ENCODE assay signal across 19 cellular contexts in the genomic region with DNA sequence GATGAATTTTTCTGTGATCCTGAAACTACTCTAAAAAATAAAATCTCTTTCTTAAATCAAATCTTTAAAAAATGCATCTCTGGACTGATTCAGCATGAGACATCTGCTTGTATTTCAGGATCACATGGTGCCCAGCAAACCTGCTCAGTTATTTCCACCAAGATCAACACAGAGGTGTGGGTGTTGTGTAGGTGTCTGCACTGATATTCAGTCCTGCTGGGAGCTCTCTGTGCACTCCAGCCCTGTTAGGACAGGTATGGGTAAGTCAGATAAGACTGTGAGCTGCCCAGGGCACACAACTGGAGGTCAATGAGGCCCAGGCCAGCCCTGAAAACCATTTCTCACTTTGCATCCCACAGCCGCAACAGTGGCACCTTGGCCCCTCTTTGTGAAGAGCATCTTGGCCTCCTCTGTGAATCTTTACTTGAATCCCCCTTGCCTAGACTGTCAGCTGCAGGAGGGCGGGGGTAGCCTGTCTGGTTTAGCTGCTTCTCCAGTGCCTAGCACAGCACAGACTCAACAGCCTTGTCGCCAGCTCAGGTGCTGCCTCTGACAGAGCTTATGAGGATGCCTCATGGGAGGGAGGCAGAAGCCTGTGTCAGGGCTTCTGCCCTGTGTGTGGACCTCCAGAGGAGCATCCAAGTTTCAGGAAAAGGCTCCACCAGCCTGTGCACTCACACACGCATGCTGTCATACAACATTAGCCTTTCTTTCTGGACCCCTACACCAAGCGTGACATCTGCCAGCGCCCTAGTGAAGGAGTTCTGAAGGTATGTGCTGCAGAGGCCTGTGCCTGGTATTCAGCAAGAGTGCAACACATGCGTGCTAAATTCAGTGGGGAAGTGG.
DNase-seq lines count a peak whose midpoint lies in the region; ATAC-seq and TF ChIP-seq lines count a peak whose summit lies in the region.
"Had no signal": no experiment of that assay in that cellular context is flagged by ENCODE, and none has a peak within 500 bp of the region (broad histone marks: within the 10 kb centered on the region; RNA-seq: fewer than 3 reads in every experiment).

No MANE protein-coding gene starts in this region.

- no peak for TF ChIP-seq CTCF in right atrium auricular region (IDR thresholded peaks at IDR 0.05)
- TF ChIP-seq CTCF in coronary artery (IDR thresholded peaks at IDR 0.05): no peak

- H3K4me3 ChIP-seq in right atrium auricular region (no peak overlapping the region), coronary artery (no peak overlapping the region), aorta (ENCODE audit: low read length in 2 of 2) (no peak overlapping the region)
- H3K4me3 ChIP-seq in CD8-positive, alpha-beta memory T cell (ENCODE audit: low read length): no peak overlapping the region
- H3K4me3 ChIP-seq: A549 had no signal

- H3K9me3 ChIP-seq in right atrium auricular region (peaks cover 0 to 12% of the 10 kb centered on the region in 2 donors), aorta (ENCODE audit: control insufficient read depth, low read length) (peaks cover 2% of the 10 kb centered on the region)
- H3K9me3 ChIP-seq in CD8-positive, alpha-beta memory T cell (ENCODE audit: low read length): no peaks in the 10 kb centered on the region

- ATAC-seq in left ventricle myocardium superior: no peak
- no peak for ATAC-seq in sciatic nerve
- peak; percentile 29 for ATAC-seq in aorta (ENCODE audit: low FRiP score)
- ATAC-seq in GM21423 (IDR thresholded peaks at IDR 0.05; ENCODE audit: unreplicated experiment): no peak
- ATAC-seq: A549 had no signal

- intact Hi-C loops in left ventricle myocardium superior (cut with micrococcal nuclease): no loop called here
- intact Hi-C loops in sciatic nerve (cut with DNase I): no loop called here
- intact Hi-C loops in aorta (cut with DNase I): loop anchor here in 1 of 2 donors (10.0 kb wide), 1 partner anchor 47 kb away; no protein-coding TSS in a partner anchor

- H3K4me3 Mint-ChIP-seq in CD8-positive, alpha-beta memory T cell: no peak overlapping the region
- H3K4me3 Mint-ChIP-seq: CD4-positive, alpha-beta T cell; HFFc6 had no signal

- H3K4me1 ChIP-seq in right atrium auricular region (no peaks in the 10 kb centered on the region), aorta (ENCODE audit: control insufficient read depth in 1 of 2, insufficient read depth in 2 of 2, low read length in 2 of 2) (no peaks in the 10 kb centered on the region)
- H3K4me1 ChIP-seq in CD8-positive, alpha-beta memory T cell (ENCODE audit: insufficient read depth, low read length): no peaks in the 10 kb centered on the region
- H3K4me1 ChIP-seq: A549 had no signal

- DNase-seq in right atrium auricular region (ENCODE audit: low spot score): peak; percentile 56
- DNase-seq in left ventricle myocardium superior: no peak
- DNase-seq in coronary artery (ENCODE audit: low spot score): peak; percentile 29
- DNase-seq in sciatic nerve (ENCODE audit: low spot score): peak; percentile 49
- DNase-seq in aorta: no peak
- no peak for DNase-seq in CD8-positive, alpha-beta memory T cell
- no peak for DNase-seq in NCI-H1694 treated with DMSO at 0.1 percent for 48 hours (lab: John Stamatoyannopoulos, UW)
- DNase-seq: GOT3, HFFc6, NCI-H1092, NCI-H1694, NCI-H345, NCI-H526 treated with DMSO at 0.1 percent for 48 hours, OCI-M1 had no signal

- no peaks in the 10 kb centered on the region for H3K36me3 Mint-ChIP-seq in CD8-positive, alpha-beta memory T cell

- H3K27ac Mint-ChIP-seq in CD8-positive, alpha-beta memory T cell: no peak overlapping the region
- H3K27ac Mint-ChIP-seq: CD4-positive, alpha-beta T cell; HFFc6 had no signal

- no peaks in the 10 kb centered on the region for H3K36me3 ChIP-seq in right atrium auricular region
- H3K36me3 ChIP-seq in aorta (ENCODE audit: control insufficient read depth in 1 of 2, insufficient read depth in 2 of 2, low read length in 1 of 2): no peaks in the 10 kb centered on the region
- H3K36me3 ChIP-seq in CD8-positive, alpha-beta memory T cell (ENCODE audit: insufficient read depth, low read length): no peaks in the 10 kb centered on the region

- H3K27me3 ChIP-seq in right atrium auricular region (no peaks in the 10 kb centered on the region), aorta (ENCODE audit: control insufficient read depth in 1 of 2, insufficient read depth in 2 of 2, low read length in 1 of 2) (no peaks in the 10 kb centered on the region)
- H3K27me3 ChIP-seq in CD8-positive, alpha-beta memory T cell (ENCODE audit: insufficient read depth, low read length, poor library complexity, severe bottlenecking): no peaks in the 10 kb centered on the region

- H3K4me1 Mint-ChIP-seq in CD8-positive, alpha-beta memory T cell: no peaks in the 10 kb centered on the region

- POLR2A ChIA-PET in CD8-positive, alpha-beta memory T cell (lab: Charles Lee): no interaction called here

- WGBS in aorta, 2 donors: 92 to 96% methylated on average over 7 of the region's 7 CpGs

- H3K9me3 Mint-ChIP-seq in CD8-positive, alpha-beta memory T cell: peaks cover 0 to 9% (median 0%) of the 10 kb centered on the region in 5 donors
- H3K9me3 Mint-ChIP-seq: CD4-positive, alpha-beta T cell had no signal

- H3K27me3 Mint-ChIP-seq in CD8-positive, alpha-beta memory T cell: peaks cover 8 to 32% of the 10 kb centered on the region in 2 donors

- CTCF ChIA-PET in CD8-positive, alpha-beta memory T cell (lab: Charles Lee): interaction anchor here (1.0 kb wide), 1 partner anchor 8 kb away, joined by 3 read pairs; no protein-coding TSS in a partner anchor

- H3K27ac ChIP-seq in right atrium auricular region (no peak overlapping the region), coronary artery (no peak overlapping the region), aorta (ENCODE audit: low read depth in 1 of 2, low read length in 2 of 2) (no peak overlapping the region)
- no peak overlapping the region for H3K27ac ChIP-seq in CD8-positive, alpha-beta memory T cell (ENCODE audit: low read depth, low read length)
- H3K27ac ChIP-seq: A549, KMS-11, RWPE1 had no signal

Comparison
In these comparisons a context has a peak if more than half of its experiments do, and no peak if none do; other contexts are left out.
1. DNase-seq: peak in right atrium auricular region (single experiment), coronary artery (single experiment) and sciatic nerve (single experiment); none in left ventricle myocardium superior (single experiment), aorta (0 of 2), CD8-positive, alpha-beta memory T cell (0 of 5) and NCI-H1694 treated with DMSO at 0.1 percent for 48 hours (single experiment).